In the genomic region with DNA sequence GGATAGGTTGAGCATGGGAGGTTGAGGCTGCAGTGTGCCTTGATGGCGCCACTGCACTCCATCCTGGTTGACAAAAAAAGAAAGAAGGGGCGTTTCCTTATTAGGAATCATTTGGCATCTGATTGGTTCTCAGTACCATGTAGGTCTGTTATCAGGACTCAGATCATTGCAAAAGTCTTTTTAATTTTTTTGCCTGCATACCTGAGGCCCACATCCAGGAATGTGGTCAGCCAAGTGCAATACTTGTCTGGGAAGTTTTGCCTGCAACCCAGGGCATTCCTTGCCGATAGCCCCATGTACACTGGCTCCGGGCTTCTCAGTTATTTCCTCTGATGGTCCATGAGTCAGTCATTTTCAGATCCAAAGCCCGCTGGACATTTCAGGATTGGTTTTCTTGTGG, we compare ENCODE assay signal across 12 cellular contexts. TPM values are rescaled to one million over a fixed set of nuclear protein-coding genes. Genes with fewer than 3 reads are reported as not detected.
DNase-seq lines count a peak whose midpoint lies in the region; ATAC-seq and TF ChIP-seq lines count a peak whose summit lies in the region.
"Had no signal": no experiment of that assay in that cellular context is flagged by ENCODE, and none has a peak within 500 bp of the region (broad histone marks: within the 10 kb centered on the region; RNA-seq: fewer than 3 reads in every experiment).

No MANE protein-coding gene starts in this region.

- H3K9me3 Mint-ChIP-seq in T-helper 2 cell treated with Interferon-gamma antibody and Interleukin-4, amounts not matched to agents 5 μg/mL and 100 μg/mL, for 36 hours: no peaks in the 10 kb centered on the region
- H3K9me3 Mint-ChIP-seq in activated T-helper 17 cell treated with anti-CD3 and anti-CD28 coated beads, Interleukin-2, amount 50 U/mL, for 72 hours: no peaks in the 10 kb centered on the region
- H3K9me3 Mint-ChIP-seq in type B pancreatic cell: no peaks in the 10 kb centered on the region

- DNase-seq in T-helper 2 cell treated with Interferon-gamma antibody and Interleukin-4, amounts not matched to agents 5 μg/mL and 100 μg/mL, for 36 hours (ENCODE audit: low spot score): no peak
- DNase-seq in T-helper 2 cell (no peak), iris pigment epithelial cell (ENCODE audit: low read depth) (peak; percentile 61), type B pancreatic cell (ENCODE audit: extremely low spot score, unreplicated experiment) (no peak), hippocampal formation (lab: John Stamatoyannopoulos, UW) (no peak)
- DNase-seq: glutamatergic neuron, NCI-H1105, spleen had no signal

- no peak for ATAC-seq in activated T-helper 17 cell treated with anti-CD3 and anti-CD28 coated beads, Interleukin-2, amount 50 U/mL, for 72 hours (replicated peaks)
- ATAC-seq in HG03520 (IDR thresholded peaks at IDR 0.05; ENCODE audit: unreplicated experiment): no peak
- no peak for ATAC-seq in esophagus mucosa
- ATAC-seq: Right ventricle myocardium inferior had no signal

- no peaks in the 10 kb centered on the region for H3K27me3 Mint-ChIP-seq in T-helper 2 cell treated with Interferon-gamma antibody and Interleukin-4, amounts not matched to agents 5 μg/mL and 100 μg/mL, for 36 hours (ENCODE audit: low read depth)
- no peaks in the 10 kb centered on the region for H3K27me3 Mint-ChIP-seq in activated T-helper 17 cell treated with anti-CD3 and anti-CD28 coated beads, Interleukin-2, amount 50 U/mL, for 72 hours
- H3K27me3 Mint-ChIP-seq in type B pancreatic cell: no peaks in the 10 kb centered on the region

- peaks cover 48% of the 10 kb centered on the region for H3K4me1 Mint-ChIP-seq in T-helper 2 cell treated with Interferon-gamma antibody and Interleukin-4, amounts not matched to agents 5 μg/mL and 100 μg/mL, for 36 hours (ENCODE audit: low read depth)
- peaks cover 8% of the 10 kb centered on the region for H3K4me1 Mint-ChIP-seq in activated T-helper 17 cell treated with anti-CD3 and anti-CD28 coated beads, Interleukin-2, amount 50 U/mL, for 72 hours
- no peaks in the 10 kb centered on the region for H3K4me1 Mint-ChIP-seq in type B pancreatic cell (ENCODE audit: unreplicated experiment)

- peak overlapping the region; percentile 53 for H3K27ac Mint-ChIP-seq in T-helper 2 cell treated with Interferon-gamma antibody and Interleukin-4, amounts not matched to agents 5 μg/mL and 100 μg/mL, for 36 hours
- H3K27ac Mint-ChIP-seq in activated T-helper 17 cell treated with anti-CD3 and anti-CD28 coated beads, Interleukin-2, amount 50 U/mL, for 72 hours: peak overlapping the region; percentile 51
- H3K27ac Mint-ChIP-seq in type B pancreatic cell: peak overlapping the region; percentile 92

- peaks cover 62% of the 10 kb centered on the region for H3K36me3 Mint-ChIP-seq in T-helper 2 cell treated with Interferon-gamma antibody and Interleukin-4, amounts not matched to agents 5 μg/mL and 100 μg/mL, for 36 hours (ENCODE audit: low read depth)
- peaks cover 98% of the 10 kb centered on the region for H3K36me3 Mint-ChIP-seq in activated T-helper 17 cell treated with anti-CD3 and anti-CD28 coated beads, Interleukin-2, amount 50 U/mL, for 72 hours (ENCODE audit: low read depth)
- H3K36me3 Mint-ChIP-seq in type B pancreatic cell: peaks cover 32% of the 10 kb centered on the region

- no peak for TF ChIP-seq CTCF in type B pancreatic cell (conservative IDR thresholded peaks at IDR 0.05)

- H3K4me3 Mint-ChIP-seq in T-helper 2 cell treated with Interferon-gamma antibody and Interleukin-4, amounts not matched to agents 5 μg/mL and 100 μg/mL, for 36 hours: peak overlapping the region; percentile 34
- H3K4me3 Mint-ChIP-seq in activated T-helper 17 cell treated with anti-CD3 and anti-CD28 coated beads, Interleukin-2, amount 50 U/mL, for 72 hours: no peak overlapping the region
- peak overlapping the region; percentile 54 for H3K4me3 Mint-ChIP-seq in type B pancreatic cell

RNA-seq across cellular contexts. Expression of a gene that starts 50.1 kb away (rescaled TPM):
- total RNA-seq in activated T-helper 17 cell treated with anti-CD3 and anti-CD28 coated beads, Interleukin-2, amount 50 U/mL, for 72 hours: 10 to 100 TPM; 50.6 to 61.0 TPM
- total RNA-seq in type B pancreatic cell (ENCODE audit: low replicate concordance) (26.2 and 31.4 TPM in 2 replicates), esophagus mucosa (13.0 TPM)
